Comparison of ENCODE assay signal across 1 cellular context in the genomic region with DNA sequence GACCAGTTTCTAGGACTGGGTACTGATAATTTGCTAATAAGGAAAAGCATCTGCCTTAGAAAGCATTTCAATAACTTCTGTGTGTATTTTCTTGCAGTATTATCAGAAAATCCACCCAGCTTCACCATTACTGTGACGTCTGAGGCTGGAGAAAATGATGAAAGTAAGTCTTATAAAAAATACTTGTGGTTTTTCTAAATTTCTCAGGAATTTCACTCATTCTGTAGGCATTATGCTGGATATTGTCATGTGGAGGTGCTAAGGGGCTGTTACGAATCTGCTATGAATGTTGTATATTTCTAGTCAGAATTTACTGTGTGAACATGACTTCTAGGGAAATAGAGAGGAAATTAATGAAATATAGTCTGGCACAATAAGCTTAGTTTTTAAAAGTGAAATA.
TF ChIP-seq lines count a peak whose summit lies in the region.

No MANE protein-coding gene starts in this region.

TF ChIP-seq in IMR-90, 13 proteins besides CTCF, POLR2A, EP300 and RAD21:
- TF ChIP-seq CHD1 (IDR thresholded peaks at IDR 0.05; ENCODE audit: low read depth, low read length), result no peak
- no peak for TF ChIP-seq FOS (IDR thresholded peaks at IDR 0.05; ENCODE audit: low read depth, low read length)
